In genomic region chr4:185857561-185857960, GRCh38 we compare ENCODE assay signal across 11 cellular contexts. TPM values are rescaled to one million over a fixed set of nuclear protein-coding genes. Genes with fewer than 3 reads are reported as not detected.
DNase-seq lines count a peak whose midpoint lies in the region; ATAC-seq, FAIRE-seq and TF ChIP-seq lines count a peak whose summit lies in the region.
"Not testable (repeated sequence)": the region's sequence is repeated elsewhere in the genome, so short reads cannot be mapped to it uniquely, and the experiment has no call there.
"Had no signal": no experiment of that assay in that cellular context is flagged by ENCODE, and none has a peak within 500 bp of the region (broad histone marks: within the 10 kb centered on the region; RNA-seq: fewer than 3 reads in every experiment).

No MANE protein-coding gene starts in this region.

- H3K9ac ChIP-seq in astrocyte (ENCODE audit: low read length); trophoblast cell (ENCODE audit: low read length): not testable (repeated sequence)

- not testable (repeated sequence) for H3K4ac ChIP-seq in trophoblast cell (ENCODE audit: low read depth, low read length)

- H3K36me3 Mint-ChIP-seq in GM23338 (ENCODE audit: low read depth), result peaks cover 38% of the 10 kb centered on the region
- not testable (repeated sequence) for H3K36me3 Mint-ChIP-seq in astrocyte (ENCODE audit: low read depth, unreplicated experiment)

- peak; percentile 2 for DNase-seq in DMS53 (lab: John Stamatoyannopoulos, UW)
- peak; percentile 24 for DNase-seq in GM23338 (ENCODE audit: low spot score)
- DNase-seq in RPMI7951 (ENCODE audit: low read depth), result peak; percentile 23
- peak; percentile 66 for DNase-seq in astrocyte (ENCODE audit: low read depth)
- peak; percentile 55 for DNase-seq in bronchial epithelial cell (ENCODE audit: low read depth)
- DNase-seq in foreskin keratinocyte, result peak; percentile 40 to 52
- DNase-seq in trophoblast cell, result peak; percentile 84 to 88

- H4K12ac ChIP-seq in trophoblast cell (ENCODE audit: low read depth, low read length), result not testable (repeated sequence)

- H3K4me2 ChIP-seq in GM23338; astrocyte (ENCODE audit: low read length); trophoblast cell (ENCODE audit: low read length): not testable (repeated sequence)

- H3K4me3 ChIP-seq in GM23338; astrocyte (ENCODE audit: insufficient read depth, low read depth, low read length); bronchial epithelial cell (ENCODE audit: low read depth, low read length); trophoblast cell (ENCODE audit: low read depth, low read length): not testable (repeated sequence)

- H3K4me1 Mint-ChIP-seq in GM23338; astrocyte (ENCODE audit: low read depth, unreplicated experiment): not testable (repeated sequence)

- not testable (repeated sequence) for H3K27ac ChIP-seq in GM23338 (ENCODE audit: low read depth); astrocyte (ENCODE audit: low read depth, low read length); foreskin keratinocyte; trophoblast cell (ENCODE audit: low read depth, low read length)

- not testable (repeated sequence) for H4K20me1 ChIP-seq in GM23338 (replicated peaks; ENCODE audit: insufficient read depth); astrocyte (ENCODE audit: insufficient read depth, low read length)

- H2BK120ac ChIP-seq in trophoblast cell (ENCODE audit: insufficient read depth, low read length, poor library complexity), result not testable (repeated sequence)

- not testable (repeated sequence) for H3K27me3 ChIP-seq in GM23338 (ENCODE audit: insufficient read depth); astrocyte (ENCODE audit: insufficient read depth, low read length); bronchial epithelial cell (ENCODE audit: control insufficient read depth, insufficient read depth, low read length); foreskin keratinocyte; trophoblast cell (ENCODE audit: insufficient read depth, low read length)

- FAIRE-seq in astrocyte (lab: Jason Lieb, UNC); bronchial epithelial cell (lab: Jason Lieb, UNC): not testable (repeated sequence)

- H3K14ac ChIP-seq in trophoblast cell (ENCODE audit: low read length), result not testable (repeated sequence)

- H3K27me3 Mint-ChIP-seq in GM23338 (ENCODE audit: insufficient read depth, low read depth, poor library complexity); astrocyte (ENCODE audit: low read depth, unreplicated experiment): not testable (repeated sequence)

- H3K4me1 ChIP-seq in GM23338 (ENCODE audit: insufficient read depth); astrocyte (ENCODE audit: insufficient read depth, low read length); foreskin keratinocyte; trophoblast cell (ENCODE audit: control insufficient read depth in 1 of 2, insufficient read depth in 2 of 2, low read length in 2 of 2): not testable (repeated sequence)

- peaks cover 16% of the 10 kb centered on the region for H3K36me3 ChIP-seq in GM23338 (ENCODE audit: insufficient read depth)
- H3K36me3 ChIP-seq in astrocyte (ENCODE audit: insufficient read depth, low read length); bronchial epithelial cell (ENCODE audit: control insufficient read depth, insufficient read depth, low read length); trophoblast cell (ENCODE audit: control insufficient read depth in 1 of 2, insufficient read depth in 2 of 2, low read length in 2 of 2): not testable (repeated sequence)

- H3K9me2 ChIP-seq in GM23338 (ENCODE audit: insufficient read depth), result peaks cover 11% of the 10 kb centered on the region

- H3F3A ChIP-seq in GM23338 (replicated peaks; ENCODE audit: low read depth), result not testable (repeated sequence)

- not testable (repeated sequence) for H2AK5ac ChIP-seq in trophoblast cell (ENCODE audit: low read length)

- H3K27ac Mint-ChIP-seq in GM23338; astrocyte (ENCODE audit: unreplicated experiment): not testable (repeated sequence)

- H2BK5ac ChIP-seq in trophoblast cell (ENCODE audit: low read depth, low read length, poor library complexity), result not testable (repeated sequence)

- H3K18ac ChIP-seq in trophoblast cell (ENCODE audit: low read length), result not testable (repeated sequence)

- not testable (repeated sequence) for H3K79me1 ChIP-seq in trophoblast cell (ENCODE audit: low read length)

- no CpG with 5 or more reads among the region's 4 CpGs for WGBS in trophoblast cell (ENCODE audit: extremely low coverage, insufficient coverage, insufficient read length)

- H3K9me3 ChIP-seq in astrocyte (ENCODE audit: insufficient read depth, low read depth, low read length); trophoblast cell (ENCODE audit: insufficient read depth, low read depth, low read length): not testable (repeated sequence)

- not testable (repeated sequence) for H2BK12ac ChIP-seq in trophoblast cell (ENCODE audit: low read length)

- H3K4me3 Mint-ChIP-seq in GM23338; astrocyte (ENCODE audit: unreplicated experiment): not testable (repeated sequence)

- not testable (repeated sequence) for H3K79me2 ChIP-seq in GM23338 (replicated peaks; ENCODE audit: insufficient read depth); astrocyte (ENCODE audit: insufficient read depth, low read length); trophoblast cell (ENCODE audit: control insufficient read depth, insufficient read depth, low read length, poor library complexity)

- H2AFZ ChIP-seq in GM23338; astrocyte (ENCODE audit: low read depth, low read length); trophoblast cell (ENCODE audit: insufficient read depth, low read length, poor library complexity): not testable (repeated sequence)

- peaks cover 37% of the 10 kb centered on the region for H3K9me3 Mint-ChIP-seq in GM23338
- peaks cover 28% of the 10 kb centered on the region for H3K9me3 Mint-ChIP-seq in astrocyte (ENCODE audit: unreplicated experiment)

- TF ChIP-seq CTCF in GM23338 (conservative IDR thresholded peaks at IDR 0.05; ENCODE audit: low read depth in 2 of 2); astrocyte (IDR thresholded peaks at IDR 0.05; ENCODE audit: insufficient read depth, low read depth, low read length); bronchial epithelial cell (IDR thresholded peaks at IDR 0.05; ENCODE audit: insufficient read depth, low read length, severe bottlenecking); foreskin keratinocyte (conservative IDR thresholded peaks at IDR 0.05): not testable (repeated sequence)

- not testable (repeated sequence) for H4K8ac ChIP-seq in trophoblast cell (ENCODE audit: low read depth, low read length)

- H4K91ac ChIP-seq in trophoblast cell (ENCODE audit: low read depth, low read length), result not testable (repeated sequence)

- not testable (repeated sequence) for H3K23ac ChIP-seq in trophoblast cell (ENCODE audit: low read length)

- not testable (repeated sequence) for ATAC-seq in GM23338, foreskin keratinocyte

RNA-seq across cellular contexts. Expression of gene SORBS2, which starts 45.6 kb away (rescaled TPM):
- total RNA-seq in GM23338 (2014; rRNA removed; shearing (Covaris generic)), result 17.8 and 24.6 TPM in 2 replicates
- polyA plus RNA-seq in GM23338 (2016; fragmentation: Nextera tagmentation; extraction: Ambion mirVana), result 23.2 and 27.6 TPM in 2 replicates
- 11.8 and 17.3 TPM in 2 replicates for total RNA-seq in RPMI7951 (2014; rRNA removed; shearing (Covaris generic))
- total RNA-seq in astrocyte, result 96.1 and 97.4 TPM in 2 replicates
- total RNA-seq in bronchial epithelial cell, result 1.1 and 1.9 TPM in 2 replicates
- total RNA-seq in foreskin keratinocyte, result 1.2 and 1.9 TPM in 2 replicates
- polyA plus RNA-seq in foreskin keratinocyte, result 0.37 and 0.47 TPM in 2 replicates
- polyA plus RNA-seq in trophoblast cell (2013), result 4.9 and 7.0 TPM in 2 replicates
- total RNA-seq: CD4-positive, alpha-beta T cell; CD8-positive, alpha-beta memory T cell had no signal
- polyA plus RNA-seq: AG04450; CD14-positive monocyte; CD8-positive, alpha-beta memory T cell had no signal

Comparison
In these comparisons a context has a peak if more than half of its experiments do, and no peak if none do; other contexts are left out.
1. DNase-seq: peak in every context shown above with its lines; median percentile 86 in trophoblast cell; 66 in astrocyte; 55 in bronchial epithelial cell; 46 in foreskin keratinocyte; 24 in GM23338; 23 in RPMI7951; 2 in DMS53.